In the genomic region with DNA sequence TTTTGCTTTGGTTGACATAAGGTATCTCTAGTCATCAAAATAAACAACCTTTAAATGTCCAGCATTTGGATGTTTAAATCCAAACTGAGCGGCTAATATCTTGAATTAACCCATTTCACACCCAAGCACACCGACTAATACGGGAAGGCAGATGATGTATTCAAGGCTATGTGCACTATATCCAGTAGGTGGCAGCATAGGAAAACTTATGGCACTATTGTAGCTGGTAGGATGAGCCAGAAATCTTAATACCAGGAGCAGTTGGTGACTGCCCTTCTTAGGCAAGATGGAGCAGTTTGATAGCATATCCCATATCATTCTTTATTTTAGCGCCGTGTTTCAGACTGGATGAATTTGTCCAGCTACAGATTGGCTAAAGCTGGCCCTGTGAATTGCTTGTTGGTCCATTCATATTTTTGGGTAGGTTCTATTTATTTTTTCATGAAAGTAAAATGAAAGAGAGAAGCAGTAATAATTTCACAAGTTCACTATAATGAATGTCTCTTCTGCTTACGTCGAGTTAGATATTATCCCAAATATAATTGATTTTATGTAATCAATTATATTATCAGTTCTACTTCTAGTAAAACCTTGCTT, we compare ENCODE assay signal across 8 cellular contexts. TPM values are rescaled to one million over a fixed set of nuclear protein-coding genes. Genes with fewer than 3 reads are reported as not detected.
DNase-seq lines count a peak whose midpoint lies in the region; ATAC-seq lines count a peak whose summit lies in the region.

No MANE protein-coding gene starts in this region.

- POLR2A ChIA-PET in activated naive CD8-positive, alpha-beta T cell treated with anti-CD3 and anti-CD28 coated beads, Interleukin-2, amount 10 ng/mL, durations not matched to agents 7 days and 5 days (lab: Charles Lee) = no interaction called here

- no peak overlapping the region for H3K4me3 Mint-ChIP-seq in activated naive CD4-positive, alpha-beta T cell treated with anti-CD3 and anti-CD28 coated beads, Interleukin-2, amount 10 ng/mL, durations not matched to agents 7 days and 5 days
- no peak overlapping the region for H3K4me3 Mint-ChIP-seq in activated naive CD8-positive, alpha-beta T cell treated with anti-CD3 and anti-CD28 coated beads, Interleukin-2, amount 10 ng/mL, durations not matched to agents 7 days and 5 days

- H3K27me3 Mint-ChIP-seq in activated naive CD4-positive, alpha-beta T cell treated with anti-CD3 and anti-CD28 coated beads, Interleukin-2, amount 10 ng/mL, durations not matched to agents 7 days and 5 days = peaks cover 4% of the 10 kb centered on the region
- H3K27me3 Mint-ChIP-seq in activated naive CD8-positive, alpha-beta T cell treated with anti-CD3 and anti-CD28 coated beads, Interleukin-2, amount 10 ng/mL, durations not matched to agents 7 days and 5 days = peaks cover 8% of the 10 kb centered on the region

- CTCF ChIA-PET in activated naive CD4-positive, alpha-beta T cell treated with anti-CD3 and anti-CD28 coated beads, Interleukin-2, amount 10 ng/mL, durations not matched to agents 7 days and 5 days (lab: Charles Lee) = interaction anchor here (0.6 to 4.7 kb wide), 12 partner anchors 16 to 607 kb away, joined by 3 to 43 read pairs (median 3); no protein-coding TSS in a partner anchor

- H3K4me1 Mint-ChIP-seq in activated naive CD4-positive, alpha-beta T cell treated with anti-CD3 and anti-CD28 coated beads, Interleukin-2, amount 10 ng/mL, durations not matched to agents 7 days and 5 days = no peaks in the 10 kb centered on the region
- H3K4me1 Mint-ChIP-seq in activated naive CD8-positive, alpha-beta T cell treated with anti-CD3 and anti-CD28 coated beads, Interleukin-2, amount 10 ng/mL, durations not matched to agents 7 days and 5 days = no peaks in the 10 kb centered on the region

- peak; percentile 98 for ATAC-seq in GM21619 (IDR thresholded peaks at IDR 0.05; ENCODE audit: unreplicated experiment)
- ATAC-seq in activated naive CD8-positive, alpha-beta T cell treated with anti-CD3 and anti-CD28 coated beads, Interleukin-2, amount 10 ng/mL, durations not matched to agents 7 days and 5 days (ENCODE audit: low read depth) = peak; percentile 67
- ATAC-seq in left cardiac atrium = peak; percentile 95 to 97

- no peaks in the 10 kb centered on the region for H3K36me3 Mint-ChIP-seq in activated naive CD4-positive, alpha-beta T cell treated with anti-CD3 and anti-CD28 coated beads, Interleukin-2, amount 10 ng/mL, durations not matched to agents 7 days and 5 days
- H3K36me3 Mint-ChIP-seq in activated naive CD8-positive, alpha-beta T cell treated with anti-CD3 and anti-CD28 coated beads, Interleukin-2, amount 10 ng/mL, durations not matched to agents 7 days and 5 days = no peaks in the 10 kb centered on the region

- intact Hi-C loops in left cardiac atrium (cut with DNase I) = loop anchor here (1.0 to 10.0 kb wide), 5 partner anchors 363 to 604 kb away; no protein-coding TSS in a partner anchor

- no peaks in the 10 kb centered on the region for H3K9me3 Mint-ChIP-seq in activated naive CD4-positive, alpha-beta T cell treated with anti-CD3 and anti-CD28 coated beads, Interleukin-2, amount 10 ng/mL, durations not matched to agents 7 days and 5 days
- no peaks in the 10 kb centered on the region for H3K9me3 Mint-ChIP-seq in activated naive CD8-positive, alpha-beta T cell treated with anti-CD3 and anti-CD28 coated beads, Interleukin-2, amount 10 ng/mL, durations not matched to agents 7 days and 5 days

- peak; percentile 29 for DNase-seq in activated naive CD4-positive, alpha-beta T cell treated with anti-CD3 and anti-CD28 coated beads, Interleukin-2, amount 10 ng/mL, durations not matched to agents 7 days and 5 days
- DNase-seq in activated naive CD4-positive, alpha-beta T cell (lab: John Stamatoyannopoulos, UW) = no peak
- DNase-seq in HS-27A (ENCODE audit: low read depth) = peak; percentile 73
- peak; percentile 46 to 91 for DNase-seq in NCI-H526 (lab: John Stamatoyannopoulos, UW)
- no peak for DNase-seq in activated naive CD8-positive, alpha-beta T cell treated with anti-CD3 and anti-CD28 coated beads, Interleukin-2, amount 10 ng/mL, durations not matched to agents 7 days and 5 days
- DNase-seq in left cardiac atrium = no peak
- DNase-seq in putamen (ENCODE audit: low spot score) = peak; percentile 79

- H3K27ac Mint-ChIP-seq in activated naive CD4-positive, alpha-beta T cell treated with anti-CD3 and anti-CD28 coated beads, Interleukin-2, amount 10 ng/mL, durations not matched to agents 7 days and 5 days = no peak overlapping the region
- H3K27ac Mint-ChIP-seq in activated naive CD8-positive, alpha-beta T cell treated with anti-CD3 and anti-CD28 coated beads, Interleukin-2, amount 10 ng/mL, durations not matched to agents 7 days and 5 days = no peak overlapping the region

RNA-seq across cellular contexts. Expression of a gene that starts 24.4 kb away (rescaled TPM):
- total RNA-seq in activated naive CD8-positive, alpha-beta T cell treated with anti-CD3 and anti-CD28 coated beads, Interleukin-2, amount 10 ng/mL, durations not matched to agents 7 days and 5 days = 1 to 10 TPM in 1 of 2 experiments, under 1 TPM in 1; 0.83 to 1.5 TPM
- 10 to 100 TPM; 23.1 to 26.4 TPM for total RNA-seq in left cardiac atrium

Comparison
In these comparisons a context has a peak if more than half of its experiments do, and no peak if none do; other contexts are left out.
1. DNase-seq: peak in activated naive CD4-positive, alpha-beta T cell treated with anti-CD3 and anti-CD28 coated beads, Interleukin-2, amount 10 ng/mL, durations not matched to agents 7 days and 5 days (single experiment), HS-27A (single experiment), NCI-H526 (2 of 2) and putamen (single experiment); none in activated naive CD4-positive, alpha-beta T cell (0 of 4), activated naive CD8-positive, alpha-beta T cell treated with anti-CD3 and anti-CD28 coated beads, Interleukin-2, amount 10 ng/mL, durations not matched to agents 7 days and 5 days (single experiment) and left cardiac atrium (single experiment).
2. RNA of a gene that starts 24.4 kb away (total RNA-seq): 23.1 to 26.4 TPM in left cardiac atrium; 0.83 to 1.5 TPM in activated naive CD8-positive, alpha-beta T cell treated with anti-CD3 and anti-CD28 coated beads, Interleukin-2, amount 10 ng/mL, durations not matched to agents 7 days and 5 days; every median in the first group is over 4 times any median in the second.
3. Peak in every context shown above with its lines, with median percentiles within 50 percentile points of each other: ATAC-seq.